In genomic region chr17:75034236-75034908, GRCh38 we compare ENCODE assay signal across 1 cellular context.
TF ChIP-seq lines count a peak whose summit lies in the region.

No MANE protein-coding gene starts in this region.

TF ChIP-seq in HepG2, 621 proteins besides CTCF, POLR2A, EP300 and RAD21 (continued from another document and continues in another):
- TF ChIP-seq RERE (CRISPR knock-in tag; IDR thresholded peaks at IDR 0.05; ENCODE audit: low read depth) (peak; percentile 72; the same call in 1 of the 2 replicates), JARID2 (CRISPR knock-in tag; IDR thresholded peaks at IDR 0.05; ENCODE audit: insufficient replicate concordance) (peak; percentile 67), THAP8 (CRISPR knock-in tag; IDR thresholded peaks at IDR 0.05; ENCODE audit: borderline replicate concordance) (0 out of 2 replicates have a peak, but pooled peaks have one; percentile 37), ZNF557 (CRISPR knock-in tag; IDR thresholded peaks at IDR 0.05) (no peak), MATR3 (CRISPR knock-in tag; IDR thresholded peaks at IDR 0.05) (no peak), DMAP1 (CRISPR knock-in tag; IDR thresholded peaks at IDR 0.05) (no peak; the same call in none of the 2 replicates), ZNF567 (CRISPR knock-in tag; IDR thresholded peaks at IDR 0.05; ENCODE audit: borderline replicate concordance) (peak; percentile 96), MBD4 (IDR thresholded peaks at IDR 0.05; ENCODE audit: borderline replicate concordance, low read length) (no peak), BHLHE40 (IDR thresholded peaks at IDR 0.05; ENCODE audit: low read length) (no peak), NKX3-1 (CRISPR knock-in tag; IDR thresholded peaks at IDR 0.05) (peak; percentile 44; the same call in 1 of the 2 replicates), AHDC1 (CRISPR knock-in tag; IDR thresholded peaks at IDR 0.05; ENCODE audit: borderline replicate concordance) (no peak; the same call in 1 of the 2 replicates), ZNF335 (CRISPR knock-in tag; IDR thresholded peaks at IDR 0.05) (peak; percentile 55; the same call in 1 of the 2 replicates), ZNF329 (CRISPR knock-in tag; IDR thresholded peaks at IDR 0.05; ENCODE audit: low read depth) (peak; percentile 28; the same call in 1 of the 2 replicates), SKIL (CRISPR knock-in tag; IDR thresholded peaks at IDR 0.05; ENCODE audit: borderline replicate concordance) (no peak), ESRRA (CRISPR knock-in tag; IDR thresholded peaks at IDR 0.05; ENCODE audit: low read depth) (peak; percentile 79; the same call in 1 of the 2 replicates), SNAI1 (CRISPR knock-in tag; IDR thresholded peaks at IDR 0.05; ENCODE audit: borderline replicate concordance) (peak; percentile 90), GMEB2 (CRISPR knock-in tag; IDR thresholded peaks at IDR 0.05; ENCODE audit: low read depth) (peak; percentile 39; the same call in 1 of the 2 replicates), NFE2 (CRISPR knock-in tag; IDR thresholded peaks at IDR 0.05) (no peak), ZNF788 (CRISPR knock-in tag; IDR thresholded peaks at IDR 0.05; ENCODE audit: borderline replicate concordance) (peak; percentile 70; the same call in 1 of the 2 replicates), SP140L (CRISPR knock-in tag; IDR thresholded peaks at IDR 0.05; ENCODE audit: borderline replicate concordance) (no peak; the same call in 1 of the 2 replicates), ZNF343 (CRISPR knock-in tag; IDR thresholded peaks at IDR 0.05) (peak; percentile 97), ZNF619 (CRISPR knock-in tag; IDR thresholded peaks at IDR 0.05) (peak; percentile 96; the same call in 1 of the 2 replicates), CHD4 (IDR thresholded peaks at IDR 0.05; ENCODE audit: borderline replicate concordance, low read length) (peak; percentile 83), CBX1 (IDR thresholded peaks at IDR 0.05; ENCODE audit: low read depth) (peak; percentile 81), MAFG (CRISPR knock-in tag; IDR thresholded peaks at IDR 0.05) (no peak), ATF6 (CRISPR knock-in tag; conservative IDR thresholded peaks at IDR 0.05) (0 out of 2 replicates have a peak, but pooled peaks have one; percentile 6), RBFOX2 (IDR thresholded peaks at IDR 0.05; ENCODE audit: low read depth, low read length) (peak; percentile 74), PRDM4 (CRISPR knock-in tag; IDR thresholded peaks at IDR 0.05; ENCODE audit: borderline replicate concordance) (peak; percentile 61; the same call in 1 of the 2 replicates), ZNF569 (CRISPR knock-in tag; IDR thresholded peaks at IDR 0.05; ENCODE audit: borderline replicate concordance) (no peak), FOXC1 (CRISPR knock-in tag; IDR thresholded peaks at IDR 0.05; ENCODE audit: borderline replicate concordance) (peak; percentile 48), ZMYM3 (CRISPR knock-in tag; IDR thresholded peaks at IDR 0.05) (peak; percentile 87), PCBP1 (IDR thresholded peaks at IDR 0.05; ENCODE audit: borderline replicate concordance, low read depth, low read length) (no peak), FOXO4 (CRISPR knock-in tag; conservative IDR thresholded peaks at IDR 0.05) (peak; percentile 96)
